ENCODE assay signal across 9 cellular contexts in the genomic region with DNA sequence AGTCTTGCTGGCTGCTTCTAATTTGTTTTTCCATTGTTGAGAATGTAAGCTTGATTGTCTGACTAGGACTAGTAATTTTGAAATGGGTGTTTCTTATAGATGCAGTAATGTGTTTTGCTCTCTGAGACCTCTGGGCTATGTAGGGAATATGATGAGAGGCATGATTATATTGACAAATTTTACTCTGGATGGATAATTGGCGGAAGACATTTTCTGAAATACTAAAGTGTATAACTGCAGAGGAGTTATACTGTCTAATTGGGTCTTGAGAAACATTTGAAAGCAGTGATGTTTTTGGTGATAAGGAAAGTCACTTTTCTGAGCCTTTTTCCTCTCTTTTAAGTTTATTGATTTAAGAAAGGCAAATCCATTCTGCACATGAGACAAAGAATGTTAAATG. TPM values are rescaled to one million over a fixed set of nuclear protein-coding genes. Genes with fewer than 3 reads are reported as not detected.
DNase-seq lines count a peak whose midpoint lies in the region; ATAC-seq and TF ChIP-seq lines count a peak whose summit lies in the region.
"Had no signal": no experiment of that assay in that cellular context is flagged by ENCODE, and none has a peak within 500 bp of the region (broad histone marks: within the 10 kb centered on the region; RNA-seq: fewer than 3 reads in every experiment).

No MANE protein-coding gene starts in this region.

- H3K4me3 ChIP-seq in A673 (ENCODE audit: low read depth, low read length, poor library complexity, severe bottlenecking) (peak overlapping the region; percentile 79), GM08714 (ENCODE audit: low read length) (peak overlapping the region; percentile 99; the same call in 1 of the 2 replicates), iPS-18a (ENCODE audit: low read length) (peak overlapping the region; percentile 81), vagina (peak overlapping the region in 1 of 2 donors; percentile 65)

- peaks cover 16% of the 10 kb centered on the region for H3K4me1 ChIP-seq in A673 (ENCODE audit: insufficient read depth, low read length, poor library complexity, severe bottlenecking)
- peaks cover 39% of the 10 kb centered on the region for H3K4me1 ChIP-seq in iPS-18a (ENCODE audit: control insufficient read depth, low read depth, low read length)
- H3K4me1 ChIP-seq in vagina, result peaks cover 32% of the 10 kb centered on the region

- peaks cover 12% of the 10 kb centered on the region for H3K36me3 Mint-ChIP-seq in activated B cell treated with CpG ODN at 0.5 μM for 24 hours (ENCODE audit: low read depth)

- intact Hi-C loops in A673 (cut with micrococcal nuclease; ENCODE audit: unreplicated experiment), result no loop called here
- intact Hi-C loops in activated B cell treated with CpG ODN at 0.5 μM for 24 hours (cut with micrococcal nuclease), result no loop called here
- intact Hi-C loops in vagina (cut with DNase I), result no loop called here

- no peak overlapping the region for H3K9ac ChIP-seq in iPS-18a (ENCODE audit: low read length)

- ATAC-seq in activated B cell treated with CpG ODN at 0.5 μM for 24 hours (ENCODE audit: low read depth), result no peak

- H3K4me3 Mint-ChIP-seq in activated B cell treated with CpG ODN at 0.5 μM for 24 hours, result peak overlapping the region; percentile 95

- no peaks in the 10 kb centered on the region for H3K9me3 Mint-ChIP-seq in activated B cell treated with CpG ODN at 0.5 μM for 24 hours

- H3K27me3 ChIP-seq in A673 (replicated peaks; ENCODE audit: insufficient read depth, low read depth, low read length, poor library complexity), result no peaks in the 10 kb centered on the region
- H3K27me3 ChIP-seq in iPS-18a (ENCODE audit: control insufficient read depth, insufficient read depth, low read length), result no peaks in the 10 kb centered on the region
- H3K27me3 ChIP-seq in vagina, result no peaks in the 10 kb centered on the region
- H3K27me3 ChIP-seq: thyroid gland had no signal

- TF ChIP-seq POLR2A in vagina (IDR thresholded peaks at IDR 0.05), result no peak

- POLR2A ChIA-PET in A673 (lab: Charles Lee; ENCODE audit: low non-redundant PET) (no interaction called here), activated B cell treated with CpG ODN at 0.5 μM for 24 hours (lab: Charles Lee) (interaction anchor here (0.7 kb wide), 1 partner anchor 176 kb away, joined by 3 read pairs; no protein-coding TSS in a partner anchor)

- H3K9me3 ChIP-seq in A673 (ENCODE audit: low read depth, low read length, poor library complexity, severe bottlenecking) (no peaks in the 10 kb centered on the region), iPS-18a (ENCODE audit: control insufficient read depth, low read depth, low read length) (no peaks in the 10 kb centered on the region), vagina (no peaks in the 10 kb centered on the region)
- H3K9me3 ChIP-seq: thyroid gland had no signal

- H3K36me3 ChIP-seq in A673 (ENCODE audit: insufficient read depth, low read length, poor library complexity, severe bottlenecking) (no peaks in the 10 kb centered on the region), iPS-18a (ENCODE audit: control insufficient read depth, low read depth, low read length) (no peaks in the 10 kb centered on the region), vagina (no peaks in the 10 kb centered on the region)
- H3K36me3 ChIP-seq: thyroid gland had no signal

- no peaks in the 10 kb centered on the region for H3K27me3 Mint-ChIP-seq in activated B cell treated with CpG ODN at 0.5 μM for 24 hours

- no TSS peak for BruUV-seq in A673 (replicated peaks; lab: Mats Ljungman, UMichigan)

- H3K27ac ChIP-seq in A673 (ENCODE audit: low read depth, low read length, poor library complexity, severe bottlenecking), result no peak overlapping the region
- H3K27ac ChIP-seq in iPS-18a (ENCODE audit: low read length), result no peak overlapping the region
- no peak overlapping the region for H3K27ac ChIP-seq in vagina
- H3K27ac ChIP-seq: thyroid gland had no signal

- H3K4me1 Mint-ChIP-seq in activated B cell treated with CpG ODN at 0.5 μM for 24 hours, result peaks cover 48% of the 10 kb centered on the region

- DNase-seq in A673 (ENCODE audit: low spot score) (no peak), activated B cell treated with CpG ODN at 0.5 μM for 24 hours (no peak), NCI-H2081 (lab: John Stamatoyannopoulos, UW) (no peak), vagina (ENCODE audit: extremely low spot score in 2 of 2) (no peak)
- no peak for DNase-seq in stimulated activated CD4-positive, alpha-beta T cell treated with anti-CD3 and anti-CD28 coated beads, Interleukin-4, amount 100 ng/mL, for 1 hour
- no peak for DNase-seq in stimulated activated CD4-positive, alpha-beta T cell treated with anti-CD3 and anti-CD28 coated beads, Interleukin-4, amount 100 ng/mL, for 4 hours
- DNase-seq: thyroid gland had no signal

- H3K27ac Mint-ChIP-seq in activated B cell treated with CpG ODN at 0.5 μM for 24 hours, result peak overlapping the region; percentile 37

- TF ChIP-seq CTCF in A673 (conservative IDR thresholded peaks at IDR 0.05; ENCODE audit: low read depth, low read length) (no peak), activated B cell treated with CpG ODN at 0.5 μM for 24 hours (IDR thresholded peaks at IDR 0.05) (no peak), vagina (IDR thresholded peaks at IDR 0.05) (no peak)

- CTCF ChIA-PET in A673 (lab: Charles Lee) (interaction anchor here (0.6 kb wide), 1 partner anchor 1503 kb away, joined by 3 read pairs; no protein-coding TSS in a partner anchor), activated B cell treated with CpG ODN at 0.5 μM for 24 hours (lab: Charles Lee) (no interaction called here)

RNA-seq across cellular contexts. Expression of a gene that starts 1.8 kb away (rescaled TPM):
- total RNA-seq in A673 (2021) (70.3 and 75.9 TPM in 2 replicates), activated B cell treated with CpG ODN at 0.5 μM for 24 hours (43.8 and 59.3 TPM in 2 replicates), vagina (34.1 TPM)
